In genomic region chr15:51736646-51737537, GRCh38 we compare ENCODE assay signal across 1 cellular context.
A peak's percentile ranks its signal among the peaks of the same experiment; 100 is the strongest.
TF ChIP-seq lines count a peak whose summit lies in the region.

No MANE protein-coding gene starts in this region.

TF ChIP-seq in H1, 55 proteins besides CTCF, POLR2A, EP300 and RAD21 (continued from another document):
- TF ChIP-seq NRF1 (IDR thresholded peaks at IDR 0.05; ENCODE audit: low read depth, low read length) (no peak), KDM5A (IDR thresholded peaks at IDR 0.05; ENCODE audit: low read length) (no peak), TEAD4 (IDR thresholded peaks at IDR 0.05; ENCODE audit: low read depth, low read length) (no peak), TAF1 (IDR thresholded peaks at IDR 0.05; ENCODE audit: low read depth, low read length) (no peak), RBBP5 (IDR thresholded peaks at IDR 0.05; ENCODE audit: borderline replicate concordance, low read depth, low read length) (peak; percentile 88; the same call in 1 of the 2 replicates), SIX5 (IDR thresholded peaks at IDR 0.05; ENCODE audit: low read depth, low read length) (no peak), RNF2 (IDR thresholded peaks at IDR 0.05; ENCODE audit: borderline replicate concordance, low read depth, low read length, missing control alignments, poor library complexity, severe bottlenecking) (no peak), KDM1A (IDR thresholded peaks at IDR 0.05; ENCODE audit: borderline replicate concordance, low read length) (no peak), YY1 (IDR thresholded peaks at IDR 0.05; ENCODE audit: low read depth, low read length) (no peak), E2F6 (IDR thresholded peaks at IDR 0.05) (peak; percentile 35; the same call in 1 of the 2 replicates), ZNF274 (IDR thresholded peaks at IDR 0.05; ENCODE audit: borderline replicate concordance, extremely low read depth, low read length) (no peak), CREB1 (IDR thresholded peaks at IDR 0.05) (peak; percentile 49; the same call in 1 of the 2 replicates), SP4 (IDR thresholded peaks at IDR 0.05; ENCODE audit: low read length) (no peak), ATF2 (IDR thresholded peaks at IDR 0.05; ENCODE audit: low read length) (no peak), BCL11A (IDR thresholded peaks at IDR 0.05; ENCODE audit: low read depth in 2 of 2, low read length in 2 of 2) (no peak), MAX (IDR thresholded peaks at IDR 0.05) (peak; percentile 71), JUND (IDR thresholded peaks at IDR 0.05; ENCODE audit: low read length) (no peak), BRCA1 (IDR thresholded peaks at IDR 0.05; ENCODE audit: low read depth, low read length) (no peak), EZH2 (IDR thresholded peaks at IDR 0.05; ENCODE audit: low read depth, low read length, severe bottlenecking) (no peak), GTF2F1 (IDR thresholded peaks at IDR 0.05; ENCODE audit: borderline replicate concordance, low read depth, low read length) (no peak), SIN3A (conservative IDR thresholded peaks at IDR 0.05 in 1 of 2, IDR thresholded peaks at IDR 0.05 in 1 of 2; ENCODE audit: low read depth in 1 of 2, low read length in 2 of 2) (no peak), RXRA (IDR thresholded peaks at IDR 0.05; ENCODE audit: insufficient read depth, low read depth, low read length) (no peak), FOSL1 (IDR thresholded peaks at IDR 0.05; ENCODE audit: insufficient read depth, low read depth, low read length) (no peak), GABPA (IDR thresholded peaks at IDR 0.05; ENCODE audit: borderline replicate concordance, insufficient read depth, low read length) (no peak), POLR2AphosphoS5 (IDR thresholded peaks at IDR 0.05; ENCODE audit: low read depth, low read length) (no peak), USF2 (IDR thresholded peaks at IDR 0.05; ENCODE audit: low read length) (no peak), PHF8 (conservative IDR thresholded peaks at IDR 0.05; ENCODE audit: low read depth, low read length) (0 out of 2 replicates have a peak, but pooled peaks have one; percentile 9), SAP30 (IDR thresholded peaks at IDR 0.05; ENCODE audit: insufficient read depth, insufficient replicate concordance, low read length) (no peak), SP2 (IDR thresholded peaks at IDR 0.05; ENCODE audit: low read length) (no peak), ATF3 (IDR thresholded peaks at IDR 0.05; ENCODE audit: insufficient read depth, low read depth, low read length) (no peak), CHD7 (IDR thresholded peaks at IDR 0.05; ENCODE audit: insufficient replicate concordance, low read length) (no peak), JUN (IDR thresholded peaks at IDR 0.05; ENCODE audit: low read depth, low read length) (no peak), SIRT6 (IDR thresholded peaks at IDR 0.05; ENCODE audit: low read length) (no peak), TAF7 (optimal IDR thresholded peaks at IDR 0.05; ENCODE audit: borderline replicate concordance, low read depth, low read length) (no peak), EGR1 (IDR thresholded peaks at IDR 0.05; ENCODE audit: borderline replicate concordance, low read depth, low read length) (no peak), HDAC6 (IDR thresholded peaks at IDR 0.05; ENCODE audit: low read depth, low read length) (no peak), KDM4A (IDR thresholded peaks at IDR 0.05; ENCODE audit: low read depth, low read length, severe bottlenecking) (peak; percentile 94), POU5F1 (IDR thresholded peaks at IDR 0.05; ENCODE audit: low read depth, low read length) (no peak), BACH1 (IDR thresholded peaks at IDR 0.05; ENCODE audit: low read length) (no peak), SUZ12 (IDR thresholded peaks at IDR 0.05; ENCODE audit: low read length) (no peak; the same call in 1 of the 2 replicates), CHD2 (IDR thresholded peaks at IDR 0.05; ENCODE audit: low read length) (no peak), CBX8 (IDR thresholded peaks at IDR 0.05; ENCODE audit: borderline replicate concordance, low read depth, low read length) (no peak), HDAC2 (IDR thresholded peaks at IDR 0.05; ENCODE audit: borderline replicate concordance in 1 of 2, low read depth in 2 of 2, low read length in 2 of 2) (no peak), MAFK (IDR thresholded peaks at IDR 0.05; ENCODE audit: low read depth, low read length) (no peak), CBX5 (IDR thresholded peaks at IDR 0.05; ENCODE audit: low read depth, low read length) (no peak), RFX5 (IDR thresholded peaks at IDR 0.05; ENCODE audit: borderline replicate concordance, low read depth, low read length) (no peak)
